8 cellular contexts compared by ENCODE assay signal in genomic region chr16:8868272-8869211, GRCh38. TPM values are rescaled to one million over a fixed set of nuclear protein-coding genes. Genes with fewer than 3 reads are reported as not detected.
A peak's percentile ranks its signal among the peaks of the same experiment; 100 is the strongest.
DNase-seq lines count a peak whose midpoint lies in the region; ATAC-seq, FAIRE-seq and TF ChIP-seq lines count a peak whose summit lies in the region.

TSS of gene CARHSP1 (minus strand) at chr16:8869006. CDS start at chr16:8859328, 9,678 bp downstream.

- intact Hi-C loops in HepG2 (cut with micrococcal nuclease; ENCODE audit: unreplicated experiment) = loop anchor here (5.0 kb wide), 1 partner anchor 224 kb away; the partner anchor contains the start of gene HAPSTR1

- no peak for FAIRE-seq in HepG2 (lab: Jason Lieb, UNC)

- in situ Hi-C loops in HepG2 (cut with HindIII; ENCODE audit: extremely low pct_ligation_motif_present, low pct_unique_long_range_greater_than_20kb) = no loop called here

- H3K9ac ChIP-seq in BLaER1 (peak within 1 kb of the TSS; percentile 97), HepG2 (ENCODE audit: insufficient read depth, low read depth, low read length) (peak within 1 kb of the TSS; percentile 86)

- BruUV-seq in HepG2 (replicated peaks; lab: Mats Ljungman, UMichigan) = no TSS peak

- ATAC-seq in GM19328 (IDR thresholded peaks at IDR 0.05; ENCODE audit: unreplicated experiment) = peak; percentile 64
- peak; percentile 43 for ATAC-seq in HG03469 (IDR thresholded peaks at IDR 0.05; ENCODE audit: unreplicated experiment)
- peak; percentile 63 for ATAC-seq in HepG2

- POLR2A ChIA-PET in HepG2 (lab: Yijun Ruan, JAX) = interaction anchor here (0.9 to 10.4 kb wide), 18 partner anchors 8 to 224 kb away, joined by 3 to 235 read pairs (median 4); partner anchors contain the start of genes HAPSTR1, LITAFD, PMM2 and TMEM186

- H3K4me2 ChIP-seq in BLaER1 (peak within 1 kb of the TSS; percentile 99), HepG2 (ENCODE audit: low read depth, low read length) (peak within 1 kb of the TSS; percentile 96)

- H4K20me1 ChIP-seq in BLaER1 (peaks cover 38% of the 10 kb centered on the region), HepG2 (ENCODE audit: insufficient read depth, low read length) (peaks cover 37% of the 10 kb centered on the region; the same call in 1 of the 2 replicates)

- 2% methylated on average over 51 of the region's 92 CpGs for WGBS in HepG2 (ENCODE audit: low lambda C conversion rate)

- H3K27ac ChIP-seq in BLaER1 (peak within 1 kb of the TSS; percentile 99), HepG2 (ENCODE audit: extremely low read length, insufficient read depth, low read length) (peak within 1 kb of the TSS; percentile 95)

- TF ChIP-seq EP300 in HepG2 (IDR thresholded peaks at IDR 0.05; ENCODE audit: low read depth in 2 of 2, low read length in 2 of 2) (peak in 1 of 2 experiments; percentile 4; a peak in 1 of 4 replicates), HepG2 (CRISPR knock-in tag; IDR thresholded peaks at IDR 0.05; ENCODE audit: borderline replicate concordance) (no peak)

- H3K36me3 ChIP-seq in BLaER1 = peaks cover 14% of the 10 kb centered on the region
- no peaks in the 10 kb centered on the region for H3K36me3 ChIP-seq in HepG2 (replicated peaks in 1 of 2; ENCODE audit: control insufficient read depth in 1 of 2, insufficient read depth in 2 of 2, low read length in 2 of 2)

- 0 out of 2 replicates have a peak, but pooled peaks have one; percentile 38 for TF ChIP-seq RAD21 in HepG2 (CRISPR knock-in tag; IDR thresholded peaks at IDR 0.05)

- H3K27me3 ChIP-seq in BLaER1 = no peaks in the 10 kb centered on the region
- H3K27me3 ChIP-seq in HepG2 (ENCODE audit: control insufficient read depth in 1 of 2, insufficient read depth in 2 of 2, low read length in 2 of 2) = no peaks in the 10 kb centered on the region; a peak in 1 of 5 replicates

- DNase-seq in NCI-H526 treated with DMSO at 0.1 percent for 48 hours (lab: John Stamatoyannopoulos, UW) (peak; percentile 85), dedifferentiated amniotic fluid mesenchymal stem cell (ENCODE audit: extremely low spot score) (peak; percentile 78), HepG2 (ENCODE audit: low spot score) (peak; percentile 93)
- peak; percentile 78 for DNase-seq in activated CD4-positive, alpha-beta T cell treated with anti-CD3 and anti-CD28 coated beads, Interleukin-2, amount 50 U/mL, for 1 hour
- peak; percentile 81 for DNase-seq in stimulated activated CD4-positive, alpha-beta T cell treated with anti-CD3 and anti-CD28 coated beads, Interleukin-4, amount 100 ng/mL, for 24 hours

- TF ChIP-seq POLR2A in HepG2 (IDR thresholded peaks at IDR 0.05; ENCODE audit: insufficient read depth in 1 of 2, low read depth in 2 of 2, low read length in 2 of 2) = peak in 1 of 2 experiments; percentile 88; a peak in 2 of 4 replicates

- no peaks in the 10 kb centered on the region for H3K9me3 ChIP-seq in BLaER1
- H3K9me3 ChIP-seq in HepG2 (ENCODE audit: low read length) = no peaks in the 10 kb centered on the region

- no peak within 1 kb of the TSS for H2AFZ ChIP-seq in HepG2 (ENCODE audit: low read length)

- CTCF ChIA-PET in HepG2 (lab: Yijun Ruan, JAX; ENCODE audit: low intra/inter-chr PET ratio, low total read pairs) = no interaction called here

- peaks cover 72% of the 10 kb centered on the region for H3K4me1 ChIP-seq in BLaER1
- H3K4me1 ChIP-seq in HepG2 (ENCODE audit: insufficient read depth, low read length) = peaks cover 75% of the 10 kb centered on the region

- no peak for TF ChIP-seq CTCF in HepG2 (CRISPR knock-in tag; IDR thresholded peaks at IDR 0.05)

- H3K4me3 ChIP-seq in BLaER1 (peak within 1 kb of the TSS; percentile 83), HepG2 (replicated peaks in 1 of 3; ENCODE audit: insufficient read depth in 1 of 3, low read depth in 2 of 3, low read length in 3 of 3) (peak within 1 kb of the TSS; percentile 82 to 97 (median 87))

- H3K79me2 ChIP-seq in HepG2 (ENCODE audit: insufficient read depth, low read length) = peaks cover 48% of the 10 kb centered on the region

TF ChIP-seq in HepG2, 621 proteins besides CTCF, POLR2A, EP300 and RAD21 (continues in another document):
- no peak; the same call in 1 of the 2 replicates for TF ChIP-seq CENPT (CRISPR knock-in tag; IDR thresholded peaks at IDR 0.05; ENCODE audit: low read depth)
- no peak for TF ChIP-seq MLLT10 (CRISPR knock-in tag; IDR thresholded peaks at IDR 0.05)
- no peak for TF ChIP-seq HOXD1 (CRISPR knock-in tag; IDR thresholded peaks at IDR 0.05)
- TF ChIP-seq ATF3 (CRISPR knock-in tag; IDR thresholded peaks at IDR 0.05) = peak; percentile 40; the same call in 1 of the 2 replicates
- TF ChIP-seq PPARG (CRISPR knock-in tag; conservative IDR thresholded peaks at IDR 0.05) = no peak
- no peak for TF ChIP-seq SP1 (IDR thresholded peaks at IDR 0.05)
- peak; percentile 93 for TF ChIP-seq SP1 (CRISPR knock-in tag; IDR thresholded peaks at IDR 0.05)
- TF ChIP-seq DBP (CRISPR knock-in tag; IDR thresholded peaks at IDR 0.05; ENCODE audit: not compliant biosample characterization) = no peak
- TF ChIP-seq KMT2A (CRISPR knock-in tag; IDR thresholded peaks at IDR 0.05) = peak; percentile 70; the same call in 1 of the 2 replicates
- TF ChIP-seq PCBP1 (IDR thresholded peaks at IDR 0.05; ENCODE audit: borderline replicate concordance, low read depth, low read length) = peak; percentile 68; the same call in 1 of the 2 replicates
- TF ChIP-seq E2F5 (CRISPR knock-in tag; conservative IDR thresholded peaks at IDR 0.05) = no peak; the same call in none of the 2 replicates
- no peak for TF ChIP-seq ZNF484 (CRISPR knock-in tag; IDR thresholded peaks at IDR 0.05; ENCODE audit: borderline replicate concordance, low read depth)
- TF ChIP-seq ZNF18 (CRISPR knock-in tag; IDR thresholded peaks at IDR 0.05; ENCODE audit: insufficient replicate concordance) = peak; percentile 25
- no peak for TF ChIP-seq TBL1XR1 (IDR thresholded peaks at IDR 0.05; ENCODE audit: borderline replicate concordance, low read length, partially characterized antibody)
- 0 out of 2 replicates have a peak, but pooled peaks have one; percentile 15 for TF ChIP-seq FOXK1 (CRISPR knock-in tag; IDR thresholded peaks at IDR 0.05; ENCODE audit: borderline replicate concordance, low read depth)
- no peak; the same call in 1 of the 2 replicates for TF ChIP-seq JDP2 (CRISPR knock-in tag; IDR thresholded peaks at IDR 0.05; ENCODE audit: borderline replicate concordance)
- peak; percentile 21 for TF ChIP-seq ZNF501 (CRISPR knock-in tag; IDR thresholded peaks at IDR 0.05)

RNA-seq across cellular contexts. Expression of gene CARHSP1, which starts in this region (rescaled TPM):
- total RNA-seq in HepG2 (2016; rRNA removed; fragmentation: Illumina TruSeq; extraction: Trizol) = 345 and 349 TPM in 2 replicates
- total RNA-seq in HepG2 (2016; cell fraction: cytosol; rRNA removed; fragmentation: Illumina TruSeq; extraction: Trizol; ENCODE audit: low read depth) = 202 and 227 TPM in 2 replicates
- total RNA-seq in HepG2 (2016; cell fraction: insoluble cytoplasmic fraction; rRNA removed; fragmentation: Illumina TruSeq; extraction: Trizol) = 351 and 370 TPM in 2 replicates
- total RNA-seq in HepG2 (2016; cell fraction: membrane; rRNA removed; fragmentation: Illumina TruSeq; extraction: Trizol) = 185 and 210 TPM in 2 replicates
- 126 and 138 TPM in 2 replicates for total RNA-seq in HepG2 (2016; cell fraction: nucleus; rRNA removed; fragmentation: Illumina TruSeq; extraction: Trizol)
- 173 and 193 TPM in 2 replicates for polyA plus RNA-seq in HepG2 (2011; rRNA removed)
- polyA plus RNA-seq in HepG2 (2011; cell fraction: cytosol; rRNA removed) = 139 and 221 TPM in 2 replicates
- polyA plus RNA-seq in HepG2 (2011; cell fraction: nucleus; rRNA removed) = 209 and 223 TPM in 2 replicates
- polyA plus RNA-seq in HepG2 (2012) = 167 and 252 TPM in 2 replicates
- polyA plus RNA-seq in HepG2 (2016; cell fraction: cytosol; fragmentation: Illumina TruSeq; extraction: Trizol; ENCODE audit: low read depth) = 224 and 244 TPM in 2 replicates
- 425 and 448 TPM in 2 replicates for polyA plus RNA-seq in HepG2 (2016; cell fraction: insoluble cytoplasmic fraction; fragmentation: Illumina TruSeq; extraction: Trizol; ENCODE audit: low read depth)
- 197 and 214 TPM in 2 replicates for polyA plus RNA-seq in HepG2 (2016; cell fraction: membrane; fragmentation: Illumina TruSeq; extraction: Trizol; ENCODE audit: low read depth)
- polyA plus RNA-seq in HepG2 (2016; cell fraction: nucleus; fragmentation: Illumina TruSeq; extraction: Trizol; ENCODE audit: insufficient read depth, low read depth) = 269 and 287 TPM in 2 replicates
- 186 and 379 TPM in 2 replicates for polyA minus RNA-seq in HepG2 (2011; rRNA and poly(A)+ RNA removed; ENCODE audit: low replicate concordance)
- 166 and 175 TPM in 2 replicates for polyA minus RNA-seq in HepG2 (2011; cell fraction: cytosol; rRNA and poly(A)+ RNA removed)
- polyA minus RNA-seq in HepG2 (2011; cell fraction: nucleus; rRNA and poly(A)+ RNA removed) = 55.6 and 67.6 TPM in 2 replicates

Comparison
In these comparisons a context has a peak if more than half of its experiments do, and no peak if none do; other contexts are left out.
1. Peak in every context shown above with its lines: DNase-seq, ATAC-seq, H3K4me3 ChIP-seq and H3K27ac ChIP-seq.